ENCODE assay signal across 19 cellular contexts in genomic region chr1:24345334-24345733, GRCh38. TPM values are rescaled to one million over a fixed set of nuclear protein-coding genes. Genes with fewer than 3 reads are reported as not detected.
"Had no signal": no experiment of that assay in that cellular context is flagged by ENCODE, and none has a peak within 500 bp of the region (broad histone marks: within the 10 kb centered on the region; RNA-seq: fewer than 3 reads in every experiment).

No MANE protein-coding gene starts in this region.

- H3K27ac ChIP-seq: epithelial cell of prostate, heart left ventricle, neutrophil, thyroid gland had no signal

- FAIRE-seq: astrocyte, bronchial epithelial cell, frontal cortex had no signal

- H3K4me3 Mint-ChIP-seq: activated CD4-positive, alpha-beta memory T cell treated with anti-CD3 and anti-CD28 coated beads, Interleukin-2, amount 10 ng/mL, durations not matched to agents 7 days and 5 days; activated T-cell treated with anti-CD3 and anti-CD28 coated beads, Interleukin-2, amount 50 U/mL, for 24 hours; naive thymus-derived CD4-positive, alpha-beta T cell; stimulated activated memory B cell treated with anti-CD40 and anti-IgM and Interleukin-4, amounts not matched to agents 10 μg/mL and 1 μg/mL and 100 μg/mL, for 72 hours had no signal

- DNase-seq: activated CD4-positive, alpha-beta memory T cell treated with anti-CD3 and anti-CD28 coated beads, Interleukin-2, amount 10 ng/mL, durations not matched to agents 7 days and 5 days; activated CD4-positive, CD25-positive, alpha-beta regulatory T cell treated with anti-CD3 and anti-CD28 coated beads, Interleukin-2, amount 50 U/mL, for 72 hours; activated naive CD4-positive, alpha-beta T cell treated with anti-CD3 and anti-CD28 coated beads, Interleukin-2, amount 50 U/mL, for 16 hours; activated T-cell treated with anti-CD3 and anti-CD28 coated beads, Interleukin-2, amount 50 U/mL, for 24 hours; heart left ventricle; mucosa of descending colon; naive thymus-derived CD4-positive, alpha-beta T cell; retina; thyroid gland had no signal

- H3K27me3 ChIP-seq: heart left ventricle, thyroid gland had no signal

- ATAC-seq: heart left ventricle; mucosa of descending colon; naive thymus-derived CD4-positive, alpha-beta T cell; stimulated activated memory B cell treated with anti-CD40 and anti-IgM and Interleukin-4, amounts not matched to agents 10 μg/mL and 1 μg/mL and 100 μg/mL, for 72 hours had no signal

- H3K36me3 Mint-ChIP-seq: stimulated activated memory B cell treated with anti-CD40 and anti-IgM and Interleukin-4, amounts not matched to agents 10 μg/mL and 1 μg/mL and 100 μg/mL, for 72 hours had no signal

- H3K36me3 ChIP-seq: heart left ventricle, neutrophil, thyroid gland had no signal

- H3K27ac Mint-ChIP-seq: activated CD4-positive, alpha-beta memory T cell treated with anti-CD3 and anti-CD28 coated beads, Interleukin-2, amount 10 ng/mL, durations not matched to agents 7 days and 5 days; activated T-cell treated with anti-CD3 and anti-CD28 coated beads, Interleukin-2, amount 50 U/mL, for 24 hours; naive thymus-derived CD4-positive, alpha-beta T cell; stimulated activated memory B cell treated with anti-CD40 and anti-IgM and Interleukin-4, amounts not matched to agents 10 μg/mL and 1 μg/mL and 100 μg/mL, for 72 hours had no signal

- H3K9me3 ChIP-seq: heart left ventricle, mucosa of descending colon, neutrophil, thyroid gland had no signal

- H3K27me3 Mint-ChIP-seq: activated T-cell treated with anti-CD3 and anti-CD28 coated beads, Interleukin-2, amount 50 U/mL, for 24 hours had no signal

- H3K9me3 Mint-ChIP-seq: activated CD4-positive, alpha-beta memory T cell treated with anti-CD3 and anti-CD28 coated beads, Interleukin-2, amount 10 ng/mL, durations not matched to agents 7 days and 5 days; activated T-cell treated with anti-CD3 and anti-CD28 coated beads, Interleukin-2, amount 50 U/mL, for 24 hours; naive thymus-derived CD4-positive, alpha-beta T cell; stimulated activated memory B cell treated with anti-CD40 and anti-IgM and Interleukin-4, amounts not matched to agents 10 μg/mL and 1 μg/mL and 100 μg/mL, for 72 hours had no signal

- H3K4me3 ChIP-seq: heart left ventricle, lung, mucosa of descending colon, thyroid gland had no signal

- H3K4me1 ChIP-seq: heart left ventricle had no signal

RNA-seq across cellular contexts. Expression of gene GRHL3, which starts 26.2 kb away (rescaled TPM):
- total RNA-seq: dermis microvascular lymphatic vessel endothelial cell; fibroblast of lung; frontal cortex; naive thymus-derived CD4-positive, alpha-beta T cell; T-helper 2 cell treated with Interferon-gamma antibody and Interleukin-4, amounts not matched to agents 100 ng/mL and 5 ng/mL, for 36 hours had no signal
- polyA plus RNA-seq: naive thymus-derived CD4-positive, alpha-beta T cell had no signal
